ENCODE assay signal across 9 cellular contexts in the genomic region with DNA sequence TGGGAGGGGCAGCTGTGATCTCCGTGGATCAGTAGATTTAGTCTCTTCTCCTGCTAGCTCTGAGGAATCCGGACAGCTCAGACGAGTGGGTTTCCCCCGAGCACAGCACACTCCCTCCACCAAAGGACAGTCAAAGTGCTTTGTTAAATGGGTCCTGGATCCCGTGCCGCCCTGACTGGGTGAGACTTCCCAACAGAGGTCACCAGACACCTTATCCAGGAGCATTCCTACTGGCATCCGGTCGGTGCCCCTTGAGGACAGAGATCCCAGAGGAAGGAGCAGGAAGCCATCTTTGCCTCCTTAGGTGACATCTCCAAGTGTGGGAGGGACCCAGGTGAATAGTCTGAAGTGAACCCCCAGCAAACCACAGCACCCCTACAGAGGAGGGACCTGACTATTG.
"Had no signal": no experiment of that assay in that cellular context is flagged by ENCODE, and none has a peak within 500 bp of the region (broad histone marks: within the 10 kb centered on the region; RNA-seq: fewer than 3 reads in every experiment).

No MANE protein-coding gene starts in this region.

- H3K4me3 ChIP-seq: GM23248, HAP-1 had no signal

- H2AFZ ChIP-seq: GM23248 had no signal

- FAIRE-seq: HepG2 had no signal

- ATAC-seq: HCT116, HepG2 had no signal

- H3K4me1 Mint-ChIP-seq: IgD-negative memory B cell had no signal

- DNase-seq: GM23248, GOT3, H7, HFFc6 had no signal

- H3K9me3 ChIP-seq: HAP-1 had no signal

- H3K4me3 Mint-ChIP-seq: HFFc6, IgD-negative memory B cell had no signal

- H3K4me1 ChIP-seq: HAP-1 had no signal

- H3K27ac Mint-ChIP-seq: HFFc6, IgD-negative memory B cell had no signal

- H3K27ac ChIP-seq: GM23248, HL-60 had no signal

- H3K36me3 ChIP-seq: HAP-1 had no signal

- H3K9ac ChIP-seq: GM23248 had no signal

- H3K27me3 Mint-ChIP-seq: IgD-negative memory B cell had no signal

- H3K36me3 Mint-ChIP-seq: IgD-negative memory B cell had no signal
